Comparison of ENCODE assay signal across 1 cellular context in genomic region chr11:2180775-2181370, GRCh38.
TF ChIP-seq lines count a peak whose summit lies in the region.

No MANE protein-coding gene starts in this region.

TF ChIP-seq in HEK293, 187 proteins besides CTCF, POLR2A, EP300 and RAD21:
- peak; percentile 78 for TF ChIP-seq ZNF341 (tag by site-specific recombination; IDR thresholded peaks at IDR 0.05; ENCODE audit: low read depth)
- no peak for TF ChIP-seq ZNF596 (tag by site-specific recombination; IDR thresholded peaks at IDR 0.05)
TF ChIP-seq in HEK293: peak in this region for 1.
